Comparison of ENCODE assay signal across 26 cellular contexts in the genomic region with DNA sequence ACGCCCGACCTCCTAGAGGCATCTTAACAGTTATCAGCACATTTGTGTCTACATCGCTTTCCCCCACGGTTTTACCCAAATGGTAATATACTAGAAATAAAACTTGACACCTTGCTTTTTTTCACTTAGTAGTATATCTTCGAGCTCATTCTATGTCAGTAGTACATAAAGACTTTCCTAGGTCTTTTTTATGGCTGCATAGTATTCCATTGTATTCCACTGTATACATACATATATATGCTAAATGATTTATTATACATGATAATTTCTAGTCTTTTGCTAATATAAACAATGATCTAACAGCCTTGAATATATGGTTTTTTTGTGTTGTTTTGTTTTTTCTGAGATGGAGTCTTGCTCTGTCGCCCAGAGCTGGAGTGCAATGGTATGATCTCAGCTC.
"Had no signal": no experiment of that assay in that cellular context is flagged by ENCODE, and none has a peak within 500 bp of the region (broad histone marks: within the 10 kb centered on the region; RNA-seq: fewer than 3 reads in every experiment).

No MANE protein-coding gene starts in this region.

- H3K27me3 ChIP-seq: ascending aorta, brain microvascular endothelial cell, foreskin keratinocyte had no signal

- H3K9me3 Mint-ChIP-seq: activated CD4-positive, alpha-beta memory T cell treated with anti-CD3 and anti-CD28 coated beads for 36 hours; activated CD4-positive, alpha-beta T cell treated with anti-CD3 and anti-CD28 coated beads, Interleukin-2, amount 10 ng/mL, durations not matched to agents 24 days and 14 days; activated naive CD4-positive, alpha-beta T cell treated with anti-CD3 and anti-CD28 coated beads for 36 hours; activated naive CD4-positive, alpha-beta T cell treated with anti-CD3 and anti-CD28 coated beads, Interleukin-2, amount 50 U/mL, for 24 hours; activated naive CD8-positive, alpha-beta T cell treated with anti-CD3 and anti-CD28 coated beads, Interleukin-2, amount 10 ng/mL, durations not matched to agents 7 days and 5 days; activated T-helper 1 cell treated with anti-CD3 and anti-CD28 coated beads, Interleukin-12 subunit alpha, Interleukin-12 subunit beta, Interleukin-2, Interleukin-4 antibody, amounts not matched to agents 30 ng/mL and 10 ng/mL and 1 ng/mL, durations not matched to agents 14 hours and 24 hours and 36 hours; activated T-helper 2 cell treated with anti-CD3 and anti-CD28 coated beads, Interferon-gamma antibody, Interleukin-2, Interleukin-4, amounts not matched to agents 10 μg/mL and 5 μg/mL and 100 μg/mL, durations not matched to agents 14 hours and 24 hours and 36 hours; central memory CD8-positive, alpha-beta T cell had no signal

- H3K27me3 Mint-ChIP-seq: activated CD4-positive, alpha-beta memory T cell treated with anti-CD3 and anti-CD28 coated beads for 36 hours; activated CD4-positive, alpha-beta T cell treated with anti-CD3 and anti-CD28 coated beads for 36 hours; activated CD4-positive, alpha-beta T cell treated with anti-CD3 and anti-CD28 coated beads, Interleukin-2, amount 10 ng/mL, durations not matched to agents 24 days and 14 days; activated CD8-positive, alpha-beta memory T cell treated with anti-CD3 and anti-CD28 coated beads, Interleukin-2, amount 10 ng/mL, durations not matched to agents 7 days and 5 days; activated naive CD4-positive, alpha-beta T cell treated with anti-CD3 and anti-CD28 coated beads, Interleukin-2, amount 50 U/mL, for 24 hours; activated naive CD8-positive, alpha-beta T cell treated with anti-CD3 and anti-CD28 coated beads, Interleukin-2, amount 10 ng/mL, durations not matched to agents 7 days and 5 days; central memory CD8-positive, alpha-beta T cell had no signal

- H3K4me1 Mint-ChIP-seq: activated CD4-positive, alpha-beta T cell treated with anti-CD3 and anti-CD28 coated beads for 36 hours; activated CD4-positive, alpha-beta T cell treated with anti-CD3 and anti-CD28 coated beads, Interleukin-2, amount 10 ng/mL, durations not matched to agents 24 days and 14 days; activated CD8-positive, alpha-beta memory T cell treated with anti-CD3 and anti-CD28 coated beads, Interleukin-2, amount 10 ng/mL, durations not matched to agents 7 days and 5 days; activated naive CD4-positive, alpha-beta T cell treated with anti-CD3 and anti-CD28 coated beads, Interleukin-2, amount 50 U/mL, for 24 hours; activated naive CD8-positive, alpha-beta T cell treated with anti-CD3 and anti-CD28 coated beads, Interleukin-2, amount 10 ng/mL, durations not matched to agents 7 days and 5 days; central memory CD8-positive, alpha-beta T cell; endodermal cell had no signal

- H3K4me1 ChIP-seq: ascending aorta had no signal

- H3K4me3 Mint-ChIP-seq: activated CD4-positive, alpha-beta memory T cell treated with anti-CD3 and anti-CD28 coated beads for 36 hours; activated CD4-positive, alpha-beta T cell treated with anti-CD3 and anti-CD28 coated beads for 36 hours; activated CD4-positive, alpha-beta T cell treated with anti-CD3 and anti-CD28 coated beads, Interleukin-2, amount 10 ng/mL, durations not matched to agents 24 days and 14 days; activated CD8-positive, alpha-beta memory T cell treated with anti-CD3 and anti-CD28 coated beads, Interleukin-2, amount 10 ng/mL, durations not matched to agents 7 days and 5 days; activated CD8-positive, alpha-beta T cell treated with anti-CD3 and anti-CD28 coated beads, Interleukin-2, amount 10 ng/mL, durations not matched to agents 7 days and 5 days; activated naive CD4-positive, alpha-beta T cell treated with anti-CD3 and anti-CD28 coated beads for 36 hours; activated naive CD4-positive, alpha-beta T cell treated with anti-CD3 and anti-CD28 coated beads, Interleukin-2, amount 50 U/mL, for 24 hours; activated naive CD8-positive, alpha-beta T cell treated with anti-CD3 and anti-CD28 coated beads, Interleukin-2, amount 10 ng/mL, durations not matched to agents 7 days and 5 days; activated T-helper 1 cell treated with anti-CD3 and anti-CD28 coated beads, Interleukin-12 subunit alpha, Interleukin-12 subunit beta, Interleukin-2, Interleukin-4 antibody, amounts not matched to agents 30 ng/mL and 10 ng/mL and 1 ng/mL, durations not matched to agents 14 hours and 24 hours and 36 hours; central memory CD8-positive, alpha-beta T cell; endodermal cell had no signal

- FAIRE-seq: bronchial epithelial cell, colon had no signal

- H3K27ac ChIP-seq: ascending aorta, brain microvascular endothelial cell, foreskin keratinocyte had no signal

- DNase-seq: activated CD4-positive, alpha-beta memory T cell treated with anti-CD3 and anti-CD28 coated beads for 36 hours; activated CD4-positive, alpha-beta T cell treated with anti-CD3 and anti-CD28 coated beads for 36 hours; activated CD4-positive, alpha-beta T cell treated with anti-CD3 and anti-CD28 coated beads, Interleukin-2, amount 10 ng/mL, durations not matched to agents 24 days and 14 days; activated CD4-positive, CD25-positive, alpha-beta regulatory T cell; activated CD4-positive, CD25-positive, alpha-beta regulatory T cell treated with anti-CD3 and anti-CD28 coated beads, Interleukin-2, amount 50 U/mL, for 72 hours; activated CD8-positive, alpha-beta memory T cell treated with anti-CD3 and anti-CD28 coated beads, Interleukin-2, amount 10 ng/mL, durations not matched to agents 7 days and 5 days; activated CD8-positive, alpha-beta memory T cell treated with anti-CD3 and anti-CD28 coated beads, Interleukin-2, amount 50 U/mL, for 4 hours; activated CD8-positive, alpha-beta T cell treated with anti-CD3 and anti-CD28 coated beads, Interleukin-2, amount 10 ng/mL, durations not matched to agents 7 days and 5 days; activated effector memory CD4-positive, alpha-beta T cell treated with anti-CD3 and anti-CD28 coated beads, Interleukin-2, amount 50 U/mL, for 16 hours; activated naive CD4-positive, alpha-beta T cell treated with anti-CD3 and anti-CD28 coated beads for 36 hours; activated naive CD8-positive, alpha-beta T cell treated with anti-CD3 and anti-CD28 coated beads, Interleukin-2, amount 10 ng/mL, durations not matched to agents 7 days and 5 days; activated T-cell treated with anti-CD3 and anti-CD28 coated beads, Interleukin-2, amount 50 U/mL, for 1 hour; activated T-cell treated with anti-CD3 and anti-CD28 coated beads, Interleukin-2, amount 50 U/mL, for 48 hours; brain microvascular endothelial cell; effector memory CD4-positive, alpha-beta T cell; endodermal cell; foreskin keratinocyte; head of caudate nucleus; T-helper 2 cell had no signal

- H3K27ac Mint-ChIP-seq: activated CD4-positive, alpha-beta memory T cell treated with anti-CD3 and anti-CD28 coated beads for 36 hours; activated CD4-positive, alpha-beta T cell treated with anti-CD3 and anti-CD28 coated beads for 36 hours; activated CD4-positive, alpha-beta T cell treated with anti-CD3 and anti-CD28 coated beads, Interleukin-2, amount 10 ng/mL, durations not matched to agents 24 days and 14 days; activated CD8-positive, alpha-beta memory T cell treated with anti-CD3 and anti-CD28 coated beads, Interleukin-2, amount 10 ng/mL, durations not matched to agents 7 days and 5 days; activated CD8-positive, alpha-beta T cell treated with anti-CD3 and anti-CD28 coated beads, Interleukin-2, amount 10 ng/mL, durations not matched to agents 7 days and 5 days; activated naive CD4-positive, alpha-beta T cell treated with anti-CD3 and anti-CD28 coated beads for 36 hours; activated naive CD4-positive, alpha-beta T cell treated with anti-CD3 and anti-CD28 coated beads, Interleukin-2, amount 50 U/mL, for 24 hours; activated naive CD8-positive, alpha-beta T cell treated with anti-CD3 and anti-CD28 coated beads, Interleukin-2, amount 10 ng/mL, durations not matched to agents 7 days and 5 days; activated T-helper 1 cell treated with anti-CD3 and anti-CD28 coated beads, Interleukin-12 subunit alpha, Interleukin-12 subunit beta, Interleukin-2, Interleukin-4 antibody, amounts not matched to agents 30 ng/mL and 10 ng/mL and 1 ng/mL, durations not matched to agents 14 hours and 24 hours and 36 hours; activated T-helper 2 cell treated with anti-CD3 and anti-CD28 coated beads, Interferon-gamma antibody, Interleukin-2, Interleukin-4, amounts not matched to agents 10 μg/mL and 5 μg/mL and 100 μg/mL, durations not matched to agents 14 hours and 24 hours and 36 hours; endodermal cell had no signal

- H3K9me3 ChIP-seq: ascending aorta had no signal

- H3K4me3 ChIP-seq: ascending aorta had no signal
